In genomic region chrX:46793386-46794143, GRCh38 we compare ENCODE assay signal across 21 cellular contexts. TPM values are rescaled to one million over a fixed set of nuclear protein-coding genes. Genes with fewer than 3 reads are reported as not detected.
DNase-seq lines count a peak whose midpoint lies in the region; ATAC-seq, FAIRE-seq and TF ChIP-seq lines count a peak whose summit lies in the region.
"Had no signal": no experiment of that assay in that cellular context is flagged by ENCODE, and none has a peak within 500 bp of the region (broad histone marks: within the 10 kb centered on the region; RNA-seq: fewer than 3 reads in every experiment).

No MANE protein-coding gene starts in this region.

- H3K79me2 ChIP-seq in HCT116 (ENCODE audit: insufficient read depth, low read length) (no peaks in the 10 kb centered on the region), PC-3 (ENCODE audit: low read length) (no peaks in the 10 kb centered on the region)

- RAD21 ChIA-PET in HCT116 (lab: Charles Lee; ENCODE audit: low non-redundant PET in 1 of 2, low total read pairs in 2 of 2, uncharacterized antibody in 2 of 2, unreplicated experiment in 2 of 2), result no interaction called here

- H3K4me3 Mint-ChIP-seq in nephron progenitor cell (no peak overlapping the region), WTC11 (no peak overlapping the region)

- intact Hi-C loops in HCT116 (cut with micrococcal nuclease) (no loop called here), PC-3 (cut with micrococcal nuclease) (no loop called here), esophagus squamous epithelium (cut with DNase I) (no loop called here)

- H3K36me3 ChIP-seq in HCT116 (ENCODE audit: control insufficient read depth in 1 of 2, insufficient read depth in 2 of 2, low read length in 2 of 2) (no peaks in the 10 kb centered on the region), PC-3 (ENCODE audit: low read depth, low read length) (no peaks in the 10 kb centered on the region), esophagus squamous epithelium (no peaks in the 10 kb centered on the region)
- H3K36me3 ChIP-seq: transverse colon had no signal

- H2AFZ ChIP-seq in HCT116 (ENCODE audit: low read depth, low read length, poor library complexity, severe bottlenecking) (peak overlapping the region; percentile 74), PC-3 (ENCODE audit: low read length) (0 out of 2 replicates have a peak overlapping the region, but pooled peaks have one; percentile 39)

- H3K4me2 ChIP-seq in A549, result peak overlapping the region; percentile 77; the same call in 2 of the 3 replicates
- peak overlapping the region; percentile 65 for H3K4me2 ChIP-seq in HCT116 (ENCODE audit: low read length)
- H3K4me2 ChIP-seq in PC-3 (ENCODE audit: low read length), result peak overlapping the region; percentile 83

- no peak for FAIRE-seq in A549 (lab: Jason Lieb, UNC)
- FAIRE-seq: H1 had no signal

- peaks cover 30% of the 10 kb centered on the region for H3K4me1 ChIP-seq in A549
- peaks cover 2 to 28% of the 10 kb centered on the region in 2 experiments; a peak in 3 of 4 replicates for H3K4me1 ChIP-seq in HCT116 (ENCODE audit: control insufficient read depth in 1 of 2, insufficient read depth in 2 of 2, low read length in 2 of 2)
- peaks cover 43% of the 10 kb centered on the region for H3K4me1 ChIP-seq in PC-3 (ENCODE audit: insufficient read depth, low read length)
- peaks cover 0 to 28% (median 10%) of the 10 kb centered on the region in 3 donors for H3K4me1 ChIP-seq in esophagus squamous epithelium
- H3K4me1 ChIP-seq: transverse colon had no signal

- H3K27ac ChIP-seq in A549 (peak overlapping the region; percentile 90 to 91), HCT116 (ENCODE audit: low read depth, low read length) (no peak overlapping the region), PC-3 (ENCODE audit: low read length) (peak overlapping the region; percentile 100), esophagus squamous epithelium (peak overlapping the region in 3 of 4 donors; percentile 65 to 85 (median 79)), RWPE1 (no peak overlapping the region)
- H3K27ac ChIP-seq: SK-N-MC, transverse colon had no signal

- CTCF ChIA-PET in A549 (lab: Yijun Ruan, JAX) (interaction anchor here (0.7 to 11.3 kb wide), 5 partner anchors 24 to 246 kb away, joined by 3 to 183 read pairs (median 3); partner anchors contain the start of gene SLC9A7), HCT116 (lab: Charles Lee) (interaction anchor here (1.7 kb wide), 1 partner anchor 238 kb away, joined by 3 read pairs; no protein-coding TSS in a partner anchor), PC-3 (lab: Charles Lee) (no interaction called here), RWPE1 (lab: Yijun Ruan, JAX) (interaction anchor here (0.6 kb wide), 1 partner anchor 1278 kb away, joined by 5 read pairs; no protein-coding TSS in a partner anchor), WTC11 (lab: Charles Lee) (no interaction called here)

- ATAC-seq in A549 (no peak), HCT116 (no peak), PC-3 (no peak), WTC11 (no peak)
- ATAC-seq in activated CD4-positive, CD25-positive, alpha-beta regulatory T cell treated with anti-CD3 and anti-CD28 coated beads, Interleukin-2, amount 50 U/mL, for 24 hours, result no peak
- ATAC-seq: left colon had no signal

- no peaks in the 10 kb centered on the region for H3K9me3 ChIP-seq in A549
- H3K9me3 ChIP-seq in HCT116 (ENCODE audit: control insufficient read depth in 1 of 2, insufficient read depth in 1 of 2, low read depth in 1 of 2, low read length in 2 of 2), result no peaks in the 10 kb centered on the region
- H3K9me3 ChIP-seq in PC-3 (ENCODE audit: low read length), result no peaks in the 10 kb centered on the region
- no peaks in the 10 kb centered on the region for H3K9me3 ChIP-seq in esophagus squamous epithelium
- H3K9me3 ChIP-seq: transverse colon had no signal

- peaks cover 8% of the 10 kb centered on the region for H3F3A ChIP-seq in PC-3 (ENCODE audit: low read length, unreplicated experiment)

- H3K9me2 ChIP-seq in HCT116 (ENCODE audit: insufficient read depth), result no peaks in the 10 kb centered on the region
- no peaks in the 10 kb centered on the region for H3K9me2 ChIP-seq in PC-3 (replicated peaks; ENCODE audit: low read length)

- H3K27me3 Mint-ChIP-seq in nephron progenitor cell (ENCODE audit: low read depth, poor library complexity) (peaks cover 3% of the 10 kb centered on the region), WTC11 (ENCODE audit: low read depth) (no peaks in the 10 kb centered on the region; the same call in 1 of the 2 replicates)
- H3K27me3 Mint-ChIP-seq: activated naive CD8-positive, alpha-beta T cell treated with anti-CD3 and anti-CD28 coated beads, Interleukin-2, amount 10 ng/mL, durations not matched to agents 7 days and 5 days had no signal

- H3K36me3 Mint-ChIP-seq in nephron progenitor cell (ENCODE audit: low read depth), result no peaks in the 10 kb centered on the region
- no peaks in the 10 kb centered on the region for H3K36me3 Mint-ChIP-seq in WTC11
- H3K36me3 Mint-ChIP-seq: activated naive CD8-positive, alpha-beta T cell treated with anti-CD3 and anti-CD28 coated beads, Interleukin-2, amount 10 ng/mL, durations not matched to agents 7 days and 5 days had no signal

- H3K9me3 Mint-ChIP-seq in nephron progenitor cell (peaks cover 41% of the 10 kb centered on the region), WTC11 (no peaks in the 10 kb centered on the region)
- H3K9me3 Mint-ChIP-seq: activated naive CD8-positive, alpha-beta T cell treated with anti-CD3 and anti-CD28 coated beads, Interleukin-2, amount 10 ng/mL, durations not matched to agents 7 days and 5 days had no signal

- DNase-seq in A549 (ENCODE audit: low read depth in 1 of 2, low spot score in 1 of 2) (no peak), HCT116 (ENCODE audit: low read depth, low spot score) (no peak), PC-3 (peak; percentile 41), esophagus squamous epithelium (lab: John Stamatoyannopoulos, UW) (no peak), RWPE1 (ENCODE audit: low spot score) (no peak), nephron progenitor cell (no peak), WTC11 (ENCODE audit: low spot score) (no peak)
- DNase-seq: activated naive CD8-positive, alpha-beta T cell treated with anti-CD3 and anti-CD28 coated beads, Interleukin-2, amount 10 ng/mL, durations not matched to agents 7 days and 5 days; activated T-cell treated with anti-CD3 and anti-CD28 coated beads, Interleukin-2, amount 50 U/mL, for 48 hours; COR-L47; erythroblast; left colon; MM.1S; NCI-H1930; NCI-H510A; nucleus accumbens; stimulated activated naive CD4-positive, alpha-beta T cell treated with Interleukin-2 at 50 U/mL for 16 hours; transverse colon had no signal

- H3K9ac ChIP-seq in HCT116 (ENCODE audit: low read length) (no peak overlapping the region), PC-3 (ENCODE audit: low read length) (peak overlapping the region; percentile 96)

- BruUV-seq in HCT116 (replicated peaks; lab: Mats Ljungman, UMichigan) (no TSS peak), PC-3 (replicated peaks; lab: Mats Ljungman, UMichigan) (no TSS peak)

- TF ChIP-seq RAD21 in A549 (conservative IDR thresholded peaks at IDR 0.05 in 1 of 2, IDR thresholded peaks at IDR 0.05 in 1 of 2), result no peak
- no peak for TF ChIP-seq RAD21 in HCT116 (IDR thresholded peaks at IDR 0.05; ENCODE audit: low read depth)

- H3K4me1 Mint-ChIP-seq in nephron progenitor cell, result no peaks in the 10 kb centered on the region
- peaks cover 17% of the 10 kb centered on the region for H3K4me1 Mint-ChIP-seq in WTC11

- TF ChIP-seq POLR2A in A549 (IDR thresholded peaks at IDR 0.05; ENCODE audit: low read length), result no peak
- TF ChIP-seq POLR2A in HCT116 (IDR thresholded peaks at IDR 0.05; ENCODE audit: borderline replicate concordance, extremely low read depth, insufficient read depth, insufficient read length), result no peak
- TF ChIP-seq POLR2A in esophagus squamous epithelium (IDR thresholded peaks at IDR 0.05), result no peak

- TF ChIP-seq CTCF in A549 (IDR thresholded peaks at IDR 0.05) (no peak), HCT116 (IDR thresholded peaks at IDR 0.05 in 2 of 3, conservative IDR thresholded peaks at IDR 0.05 in 1 of 3; ENCODE audit: borderline replicate concordance in 1 of 3, insufficient read depth in 1 of 3, low read depth in 2 of 3, low read length in 2 of 3) (no peak), PC-3 (conservative IDR thresholded peaks at IDR 0.05; ENCODE audit: low read depth, low read length) (no peak), esophagus squamous epithelium (IDR thresholded peaks at IDR 0.05) (no peak), RWPE1 (conservative IDR thresholded peaks at IDR 0.05; ENCODE audit: low read depth) (no peak), nephron progenitor cell (IDR thresholded peaks at IDR 0.05) (no peak), WTC11 (IDR thresholded peaks at IDR 0.05) (no peak)

- H4K20me1 ChIP-seq in HCT116 (ENCODE audit: insufficient read depth), result no peaks in the 10 kb centered on the region
- no peaks in the 10 kb centered on the region for H4K20me1 ChIP-seq in PC-3 (ENCODE audit: low read length)

- H3K27me3 ChIP-seq in HCT116 (ENCODE audit: insufficient read depth, low read length), result no peaks in the 10 kb centered on the region
- no peaks in the 10 kb centered on the region for H3K27me3 ChIP-seq in PC-3 (ENCODE audit: low read length)
- no peaks in the 10 kb centered on the region for H3K27me3 ChIP-seq in esophagus squamous epithelium
- H3K27me3 ChIP-seq: transverse colon had no signal

- H3K27ac Mint-ChIP-seq in nephron progenitor cell (no peak overlapping the region), WTC11 (no peak overlapping the region)

- POLR2A ChIA-PET in A549 (lab: Yijun Ruan, JAX) (interaction anchor here (2.8 kb wide), 1 partner anchor 23 kb away, joined by 28 read pairs; no protein-coding TSS in a partner anchor), HCT116 (lab: Charles Lee) (no interaction called here), PC-3 (lab: Charles Lee; ENCODE audit: unreplicated experiment) (interaction anchor here (0.6 kb wide), 1 partner anchor 262 kb away, joined by 4 read pairs; no protein-coding TSS in a partner anchor), RWPE1 (lab: Yijun Ruan, JAX; ENCODE audit: low non-redundant PET) (no interaction called here), WTC11 (lab: Charles Lee) (no interaction called here)

- 75% methylated on average over 6 of the region's 6 CpGs for WGBS in A549 (ENCODE audit: missing lambda C conversion rate)
- 62 to 82% methylated on average over 5 to 6 of the region's 6 CpGs for WGBS in esophagus squamous epithelium, 2 donors

- H3K4me3 ChIP-seq in A549 (no peak overlapping the region), HCT116 (replicated peaks in 1 of 2; ENCODE audit: low read depth in 1 of 2, low read length in 2 of 2) (no peak overlapping the region), PC-3 (ENCODE audit: low read length) (peak overlapping the region; percentile 55; the same call in 1 of the 2 replicates), esophagus squamous epithelium (no peak overlapping the region)
- H3K4me3 ChIP-seq: SK-N-MC, transverse colon had no signal

- TF ChIP-seq EP300 in A549 (IDR thresholded peaks at IDR 0.05), result no peak

RNA-seq across cellular contexts. Expression of gene SLC9A7, which starts 34.6 kb away (rescaled TPM):
- polyA plus RNA-seq in A549 (2011; rRNA removed) (21.1 and 22.3 TPM in 2 replicates), A549 (2017; fragmentation: RNase III; extraction: RNeasy Plus Mini Kit Qiagen cat#74134 plus additional on column Dnase treatment) (9.8 to 11.4 TPM (median 11.2 TPM) in 3 replicates)
- polyA plus RNA-seq in A549 (2012; cell fraction: cytosol; rRNA removed), result 8.7 and 9.3 TPM in 2 replicates
- 10.7 and 11.1 TPM in 2 replicates for polyA plus RNA-seq in A549 (2012; cell fraction: nucleus; rRNA removed)
- 54.4 and 77.5 TPM in 2 replicates for polyA minus RNA-seq in A549 (2011; rRNA and poly(A)+ RNA removed)
- total RNA-seq in HCT116 (2021; ENCODE audit: unreplicated experiment) (18.6 TPM), PC-3 (2014; rRNA removed) (73.7 and 74.3 TPM in 2 replicates), esophagus squamous epithelium (10 to 100 TPM in 2 of 4 donors, 1 to 10 TPM in 2; 6.4 to 16.4 (median 8.4) TPM), WTC11 (2021) (16.2 to 18.4 TPM (median 18.0 TPM) in 3 replicates)
- 12.9 and 14.4 TPM in 2 replicates for polyA plus RNA-seq in HCT116 (2012)

RNA-seq across cellular contexts. Expression of gene RP2, which starts 43.3 kb away (rescaled TPM):
- 13.8 and 14.8 TPM in 2 replicates for polyA plus RNA-seq in A549 (2011; rRNA removed)
- 3.6 and 5.5 TPM in 2 replicates for polyA plus RNA-seq in A549 (2012; cell fraction: cytosol; rRNA removed)
- polyA plus RNA-seq in A549 (2012; cell fraction: nucleus; rRNA removed), result 2.1 and 2.4 TPM in 2 replicates
- polyA plus RNA-seq in A549 (2017; fragmentation: RNase III; extraction: RNeasy Plus Mini Kit Qiagen cat#74134 plus additional on column Dnase treatment), result 12.9 to 15.0 TPM (median 14.0 TPM) in 3 replicates
- 5.4 and 6.8 TPM in 2 replicates for polyA minus RNA-seq in A549 (2011; rRNA and poly(A)+ RNA removed)
- 5.7 TPM for total RNA-seq in HCT116 (2021; ENCODE audit: unreplicated experiment)
- 2.0 and 2.6 TPM in 2 replicates for polyA plus RNA-seq in HCT116 (2012)
- total RNA-seq in PC-3 (2014; rRNA removed), result 11.0 and 12.4 TPM in 2 replicates
- 10 to 100 TPM; 14.9 to 21.9 (median 17.6) TPM for total RNA-seq in esophagus squamous epithelium
- total RNA-seq in WTC11 (2021), result 6.2 to 6.9 TPM (median 6.4 TPM) in 3 replicates

Comparison
In these comparisons a context has a peak if more than half of its experiments do, and no peak if none do; other contexts are left out.
1. H3K27ac ChIP-seq: peak in A549 (2 of 2), PC-3 (single experiment) and esophagus squamous epithelium (3 of 4); none in HCT116 (single experiment) and RWPE1 (single experiment).
2. CTCF ChIA-PET loops: an anchor here in A549 (0.7 to 11.3 kb wide), HCT116 (1.7 kb wide) and RWPE1 (0.6 kb wide); none called in PC-3 and WTC11.
3. POLR2A ChIA-PET loops: an anchor here in A549 (2.8 kb wide) and PC-3 (0.6 kb wide); none called in HCT116, RWPE1 and WTC11.
4. Peak in every context shown above with its lines, with median percentiles within 50 percentile points of each other: H3K4me2 ChIP-seq.